30 cellular contexts compared by ENCODE assay signal in genomic region chr3:89503891-89504391, GRCh38.
"Had no signal": no experiment of that assay in that cellular context is flagged by ENCODE, and none has a peak within 500 bp of the region (broad histone marks: within the 10 kb centered on the region; RNA-seq: fewer than 3 reads in every experiment).

No MANE protein-coding gene starts in this region.

- H3K27me3 ChIP-seq: ascending aorta, breast epithelium, cardiac muscle cell, colonic mucosa, esophagus squamous epithelium, gastroesophageal sphincter, heart right ventricle had no signal

- H3K36me3 ChIP-seq: ascending aorta, breast epithelium, cardiac muscle cell, colonic mucosa, esophagus squamous epithelium, gastroesophageal sphincter, heart right ventricle had no signal

- DNase-seq: activated CD4-positive, alpha-beta memory T cell treated with anti-CD3 and anti-CD28 coated beads for 36 hours; activated CD4-positive, alpha-beta T cell treated with anti-CD3 and anti-CD28 coated beads for 36 hours; activated CD4-positive, alpha-beta T cell treated with anti-CD3 and anti-CD28 coated beads, Interleukin-2, amount 10 ng/mL, durations not matched to agents 24 days and 14 days; activated CD4-positive, CD25-positive, alpha-beta regulatory T cell; activated CD4-positive, CD25-positive, alpha-beta regulatory T cell treated with anti-CD3 and anti-CD28 coated beads, Interleukin-2, amount 50 U/mL, for 72 hours; activated CD8-positive, alpha-beta memory T cell treated with anti-CD3 and anti-CD28 coated beads, Interleukin-2, amount 10 ng/mL, durations not matched to agents 7 days and 5 days; activated CD8-positive, alpha-beta memory T cell treated with anti-CD3 and anti-CD28 coated beads, Interleukin-2, amount 50 U/mL, for 4 hours; activated CD8-positive, alpha-beta T cell treated with anti-CD3 and anti-CD28 coated beads, Interleukin-2, amount 10 ng/mL, durations not matched to agents 7 days and 5 days; activated effector memory CD4-positive, alpha-beta T cell treated with anti-CD3 and anti-CD28 coated beads, Interleukin-2, amount 50 U/mL, for 16 hours; activated naive CD4-positive, alpha-beta T cell treated with anti-CD3 and anti-CD28 coated beads for 36 hours; activated naive CD8-positive, alpha-beta T cell treated with anti-CD3 and anti-CD28 coated beads, Interleukin-2, amount 10 ng/mL, durations not matched to agents 7 days and 5 days; activated T-cell treated with anti-CD3 and anti-CD28 coated beads, Interleukin-2, amount 50 U/mL, for 1 hour; activated T-cell treated with anti-CD3 and anti-CD28 coated beads, Interleukin-2, amount 50 U/mL, for 48 hours; central memory CD4-positive, alpha-beta T cell; cerebellar nuclear complex; colonic mucosa; effector CD8-positive, alpha-beta T cell; esophagus squamous epithelium; foreskin melanocyte; heart right ventricle; T-helper 2 cell had no signal

- H3K27ac Mint-ChIP-seq: activated CD4-positive, alpha-beta memory T cell treated with anti-CD3 and anti-CD28 coated beads for 36 hours; activated CD4-positive, alpha-beta T cell treated with anti-CD3 and anti-CD28 coated beads for 36 hours; activated CD4-positive, alpha-beta T cell treated with anti-CD3 and anti-CD28 coated beads, Interleukin-2, amount 10 ng/mL, durations not matched to agents 24 days and 14 days; activated CD8-positive, alpha-beta memory T cell treated with anti-CD3 and anti-CD28 coated beads, Interleukin-2, amount 10 ng/mL, durations not matched to agents 7 days and 5 days; activated CD8-positive, alpha-beta T cell treated with anti-CD3 and anti-CD28 coated beads, Interleukin-2, amount 10 ng/mL, durations not matched to agents 7 days and 5 days; activated naive CD4-positive, alpha-beta T cell treated with anti-CD3 and anti-CD28 coated beads for 36 hours; activated naive CD4-positive, alpha-beta T cell treated with anti-CD3 and anti-CD28 coated beads, Interleukin-2, amount 50 U/mL, for 72 hours; activated naive CD8-positive, alpha-beta T cell treated with anti-CD3 and anti-CD28 coated beads, Interleukin-2, amount 10 ng/mL, durations not matched to agents 7 days and 5 days; activated T-helper 1 cell treated with anti-CD3 and anti-CD28 coated beads, Interleukin-12 subunit alpha, Interleukin-12 subunit beta, Interleukin-2, Interleukin-4 antibody, amounts not matched to agents 30 ng/mL and 10 ng/mL and 1 ng/mL, durations not matched to agents 14 hours and 24 hours and 36 hours; activated T-helper 2 cell treated with anti-CD3 and anti-CD28 coated beads, Interferon-gamma antibody, Interleukin-2, Interleukin-4, amounts not matched to agents 10 μg/mL and 5 μg/mL and 100 μg/mL, durations not matched to agents 14 hours and 24 hours and 36 hours; brain had no signal

- H3K36me3 Mint-ChIP-seq: activated CD4-positive, alpha-beta memory T cell treated with anti-CD3 and anti-CD28 coated beads for 36 hours; activated CD8-positive, alpha-beta memory T cell treated with anti-CD3 and anti-CD28 coated beads, Interleukin-2, amount 10 ng/mL, durations not matched to agents 7 days and 5 days; activated naive CD4-positive, alpha-beta T cell treated with anti-CD3 and anti-CD28 coated beads, Interleukin-2, amount 50 U/mL, for 72 hours; activated naive CD8-positive, alpha-beta T cell treated with anti-CD3 and anti-CD28 coated beads, Interleukin-2, amount 10 ng/mL, durations not matched to agents 7 days and 5 days; brain had no signal

- H3K4me3 ChIP-seq: ascending aorta, breast epithelium, cardiac muscle cell, colonic mucosa, esophagus squamous epithelium, gastroesophageal sphincter, heart right ventricle had no signal

- H3K4me1 ChIP-seq: breast epithelium, colonic mucosa, esophagus squamous epithelium had no signal

- H3K9me3 ChIP-seq: ascending aorta, breast epithelium, colonic mucosa, esophagus squamous epithelium, gastroesophageal sphincter, heart right ventricle had no signal

- H3K27me3 Mint-ChIP-seq: activated CD4-positive, alpha-beta memory T cell treated with anti-CD3 and anti-CD28 coated beads for 36 hours; activated CD4-positive, alpha-beta T cell treated with anti-CD3 and anti-CD28 coated beads for 36 hours; activated CD4-positive, alpha-beta T cell treated with anti-CD3 and anti-CD28 coated beads, Interleukin-2, amount 10 ng/mL, durations not matched to agents 24 days and 14 days; activated CD8-positive, alpha-beta memory T cell treated with anti-CD3 and anti-CD28 coated beads, Interleukin-2, amount 10 ng/mL, durations not matched to agents 7 days and 5 days; activated naive CD8-positive, alpha-beta T cell treated with anti-CD3 and anti-CD28 coated beads, Interleukin-2, amount 10 ng/mL, durations not matched to agents 7 days and 5 days had no signal

- H3K27ac ChIP-seq: breast epithelium, cardiac muscle cell, colonic mucosa, epithelial cell of prostate, esophagus squamous epithelium, gastroesophageal sphincter, heart right ventricle had no signal

- H3K4me3 Mint-ChIP-seq: activated CD4-positive, alpha-beta memory T cell treated with anti-CD3 and anti-CD28 coated beads for 36 hours; activated CD4-positive, alpha-beta T cell treated with anti-CD3 and anti-CD28 coated beads for 36 hours; activated CD4-positive, alpha-beta T cell treated with anti-CD3 and anti-CD28 coated beads, Interleukin-2, amount 10 ng/mL, durations not matched to agents 24 days and 14 days; activated CD8-positive, alpha-beta memory T cell treated with anti-CD3 and anti-CD28 coated beads, Interleukin-2, amount 10 ng/mL, durations not matched to agents 7 days and 5 days; activated CD8-positive, alpha-beta T cell treated with anti-CD3 and anti-CD28 coated beads, Interleukin-2, amount 10 ng/mL, durations not matched to agents 7 days and 5 days; activated naive CD4-positive, alpha-beta T cell treated with anti-CD3 and anti-CD28 coated beads for 36 hours; activated naive CD8-positive, alpha-beta T cell treated with anti-CD3 and anti-CD28 coated beads, Interleukin-2, amount 10 ng/mL, durations not matched to agents 7 days and 5 days; activated T-helper 1 cell treated with anti-CD3 and anti-CD28 coated beads, Interleukin-12 subunit alpha, Interleukin-12 subunit beta, Interleukin-2, Interleukin-4 antibody, amounts not matched to agents 30 ng/mL and 10 ng/mL and 1 ng/mL, durations not matched to agents 14 hours and 24 hours and 36 hours; brain had no signal

- ATAC-seq: activated CD4-positive, alpha-beta T cell treated with anti-CD3 and anti-CD28 coated beads for 36 hours; activated CD8-positive, alpha-beta memory T cell treated with anti-CD3 and anti-CD28 coated beads, Interleukin-2, amount 10 ng/mL, durations not matched to agents 7 days and 5 days; activated CD8-positive, alpha-beta T cell treated with anti-CD3 and anti-CD28 coated beads, Interleukin-2, amount 10 ng/mL, durations not matched to agents 7 days and 5 days; activated naive CD4-positive, alpha-beta T cell treated with anti-CD3 and anti-CD28 coated beads, Interleukin-2, amount 50 U/mL, for 72 hours; gastroesophageal sphincter; heart right ventricle had no signal

- H3K4me1 Mint-ChIP-seq: activated CD4-positive, alpha-beta T cell treated with anti-CD3 and anti-CD28 coated beads for 36 hours; activated CD4-positive, alpha-beta T cell treated with anti-CD3 and anti-CD28 coated beads, Interleukin-2, amount 10 ng/mL, durations not matched to agents 24 days and 14 days; activated CD8-positive, alpha-beta memory T cell treated with anti-CD3 and anti-CD28 coated beads, Interleukin-2, amount 10 ng/mL, durations not matched to agents 7 days and 5 days; activated naive CD8-positive, alpha-beta T cell treated with anti-CD3 and anti-CD28 coated beads, Interleukin-2, amount 10 ng/mL, durations not matched to agents 7 days and 5 days; brain had no signal
